In the genomic region with DNA sequence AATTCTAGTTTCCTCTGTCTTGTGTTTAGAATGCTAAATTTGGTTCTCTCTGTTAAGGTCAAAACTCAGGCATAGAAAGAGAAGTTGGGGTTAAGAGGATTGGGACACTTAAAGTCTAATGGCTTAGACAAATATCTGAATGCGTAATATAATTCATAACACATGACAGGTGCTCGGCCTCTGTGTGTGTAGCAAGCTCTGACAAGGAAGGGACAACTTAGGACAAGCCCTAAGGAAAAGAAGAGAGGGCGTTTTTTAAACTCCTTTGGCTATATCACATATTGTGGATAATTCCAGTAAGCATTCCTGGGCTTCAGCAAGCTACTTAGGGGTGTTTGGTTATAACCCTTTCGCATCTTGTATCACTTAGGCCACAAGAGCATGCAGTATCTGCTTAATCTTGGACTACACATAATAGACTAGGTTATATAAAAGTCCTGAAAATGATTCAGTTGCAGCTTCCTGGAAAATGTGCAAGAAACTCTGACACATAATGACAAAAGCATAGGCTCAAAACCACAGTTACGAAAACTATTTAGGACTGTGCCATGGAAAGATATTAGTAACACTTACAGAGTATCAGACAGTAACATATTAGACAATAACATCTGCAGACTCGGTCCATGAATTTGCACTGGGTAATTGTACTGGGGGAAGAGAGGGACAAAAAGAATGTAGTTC, we compare ENCODE assay signal across 9 cellular contexts. TPM values are rescaled to one million over a fixed set of nuclear protein-coding genes. Genes with fewer than 3 reads are reported as not detected.
DNase-seq lines count a peak whose midpoint lies in the region; ATAC-seq lines count a peak whose summit lies in the region.
"Had no signal": no experiment of that assay in that cellular context is flagged by ENCODE, and none has a peak within 500 bp of the region (broad histone marks: within the 10 kb centered on the region; RNA-seq: fewer than 3 reads in every experiment).

No MANE protein-coding gene starts in this region.

- peaks cover 11% of the 10 kb centered on the region for H3K36me3 Mint-ChIP-seq in activated T-helper 2 cell treated with anti-CD3 and anti-CD28 coated beads, Interferon-gamma antibody, Interleukin-2, Interleukin-4, amounts not matched to agents 10 μg/mL and 5 μg/mL and 100 μg/mL, durations not matched to agents 14 hours and 24 hours and 36 hours (ENCODE audit: low read depth)

- no peak overlapping the region for H3K4me3 Mint-ChIP-seq in activated T-helper 2 cell treated with anti-CD3 and anti-CD28 coated beads, Interferon-gamma antibody, Interleukin-2, Interleukin-4, amounts not matched to agents 10 μg/mL and 5 μg/mL and 100 μg/mL, durations not matched to agents 14 hours and 24 hours and 36 hours (ENCODE audit: low read depth)

- H3K27ac Mint-ChIP-seq in activated T-helper 2 cell treated with anti-CD3 and anti-CD28 coated beads, Interferon-gamma antibody, Interleukin-2, Interleukin-4, amounts not matched to agents 10 μg/mL and 5 μg/mL and 100 μg/mL, durations not matched to agents 14 hours and 24 hours and 36 hours: peak overlapping the region; percentile 20

- no peak for DNase-seq in left cardiac atrium
- DNase-seq in cardiac septum (ENCODE audit: low spot score): no peak
- no peak for DNase-seq in activated T-helper 2 cell treated with anti-CD3 and anti-CD28 coated beads, Interferon-gamma antibody, Interleukin-2, Interleukin-4, amounts not matched to agents 10 μg/mL and 5 μg/mL and 100 μg/mL, durations not matched to agents 14 hours and 24 hours and 36 hours (ENCODE audit: low spot score)
- DNase-seq in inferior parietal cortex (ENCODE audit: extremely low spot score): peak; percentile 25
- no peak for DNase-seq in activated CD8-positive, alpha-beta memory T cell treated with anti-CD3 and anti-CD28 coated beads for 24 hours
- DNase-seq in stimulated activated CD4-positive, alpha-beta T cell treated with anti-CD3 and anti-CD28 coated beads, Interleukin-2, amount 100 ng/mL, for 48 hours: no peak
- DNase-seq in HAP-1 (ENCODE audit: low spot score in 2 of 2): no peak
- DNase-seq in medulla oblongata (ENCODE audit: extremely low spot score): no peak
- DNase-seq: mesendoderm had no signal

- intact Hi-C loops in left cardiac atrium (cut with DNase I) (no loop called here), cardiac septum (cut with DNase I) (no loop called here)
- intact Hi-C loops in activated T-helper 2 cell treated with anti-CD3 and anti-CD28 coated beads, Interferon-gamma antibody, Interleukin-2, Interleukin-4, amounts not matched to agents 10 μg/mL and 5 μg/mL and 100 μg/mL, durations not matched to agents 14 hours and 24 hours and 36 hours (cut with micrococcal nuclease): no loop called here

- H3K4me1 Mint-ChIP-seq in activated T-helper 2 cell treated with anti-CD3 and anti-CD28 coated beads, Interferon-gamma antibody, Interleukin-2, Interleukin-4, amounts not matched to agents 10 μg/mL and 5 μg/mL and 100 μg/mL, durations not matched to agents 14 hours and 24 hours and 36 hours (ENCODE audit: low read depth): peaks cover 46% of the 10 kb centered on the region

- H3K4me3 ChIP-seq in HAP-1: no peak overlapping the region

- H3K9me3 ChIP-seq in HAP-1: no peaks in the 10 kb centered on the region

- H3K27me3 ChIP-seq in HAP-1 (ENCODE audit: low read depth): no peaks in the 10 kb centered on the region; the same call in 1 of the 2 replicates

- no peaks in the 10 kb centered on the region for H3K27me3 Mint-ChIP-seq in activated T-helper 2 cell treated with anti-CD3 and anti-CD28 coated beads, Interferon-gamma antibody, Interleukin-2, Interleukin-4, amounts not matched to agents 10 μg/mL and 5 μg/mL and 100 μg/mL, durations not matched to agents 14 hours and 24 hours and 36 hours (ENCODE audit: low read depth)

- no peaks in the 10 kb centered on the region for H3K4me1 ChIP-seq in HAP-1

- peaks cover 4% of the 10 kb centered on the region for H3K9me3 Mint-ChIP-seq in activated T-helper 2 cell treated with anti-CD3 and anti-CD28 coated beads, Interferon-gamma antibody, Interleukin-2, Interleukin-4, amounts not matched to agents 10 μg/mL and 5 μg/mL and 100 μg/mL, durations not matched to agents 14 hours and 24 hours and 36 hours

- in situ Hi-C loops in HAP-1 (cut with MboI; ENCODE audit: low sequenced_read_pairs): no loop called here

- no peaks in the 10 kb centered on the region for H3K36me3 ChIP-seq in HAP-1 (replicated peaks)

- peak; percentile 53 to 74 for ATAC-seq in left cardiac atrium

RNA-seq across cellular contexts. Expression of a gene that starts 16.0 kb away (rescaled TPM):
- total RNA-seq in left cardiac atrium (10 to 100 TPM; 40.4 to 40.6 TPM), cardiac septum (46.9 TPM)
- 115 and 136 TPM in 2 replicates for total RNA-seq in activated T-helper 2 cell treated with anti-CD3 and anti-CD28 coated beads, Interferon-gamma antibody, Interleukin-2, Interleukin-4, amounts not matched to agents 10 μg/mL and 5 μg/mL and 100 μg/mL, durations not matched to agents 14 hours and 24 hours and 36 hours
